Comparison of ENCODE assay signal across 10 cellular contexts in the genomic region with DNA sequence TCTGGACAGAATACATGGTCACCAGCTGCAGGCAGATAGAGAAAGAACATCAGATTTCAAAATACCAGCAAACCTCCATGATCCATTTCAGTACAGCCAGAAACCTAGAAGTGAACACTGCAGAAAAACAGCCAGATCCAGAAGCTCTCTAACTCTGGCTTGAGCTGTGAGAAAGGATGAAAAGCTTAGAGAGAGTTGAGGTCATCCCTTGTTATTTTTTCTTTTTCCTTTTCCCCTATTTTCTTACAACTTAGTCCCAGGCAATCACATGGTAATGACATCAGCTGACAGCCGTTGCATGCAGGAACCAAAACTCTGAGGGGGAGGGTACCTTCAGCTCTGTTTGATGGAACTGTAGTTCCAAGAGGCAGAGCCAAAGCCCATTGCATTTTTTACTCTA.
DNase-seq lines count a peak whose midpoint lies in the region; ATAC-seq, FAIRE-seq and TF ChIP-seq lines count a peak whose summit lies in the region.
"Had no signal": no experiment of that assay in that cellular context is flagged by ENCODE, and none has a peak within 500 bp of the region (broad histone marks: within the 10 kb centered on the region; RNA-seq: fewer than 3 reads in every experiment).

No MANE protein-coding gene starts in this region.

- H3K27me3 ChIP-seq in gastroesophageal sphincter = no peaks in the 10 kb centered on the region
- no peaks in the 10 kb centered on the region for H3K27me3 ChIP-seq in CD8-positive, alpha-beta memory T cell (ENCODE audit: insufficient read depth, low read length, poor library complexity, severe bottlenecking)

- POLR2A ChIA-PET in CD8-positive, alpha-beta memory T cell (lab: Charles Lee) = no interaction called here

- H3K9me3 Mint-ChIP-seq in CD8-positive, alpha-beta memory T cell = no peaks in the 10 kb centered on the region

- H3K27ac Mint-ChIP-seq in CD8-positive, alpha-beta memory T cell = peak overlapping the region in 2 of 8 donors; percentile 32 to 69
- H3K27ac Mint-ChIP-seq: activated T-helper 1 cell treated with anti-CD3 and anti-CD28 coated beads, Interleukin-12 subunit alpha, Interleukin-12 subunit beta, Interleukin-2, Interleukin-4 antibody, amounts not matched to agents 30 ng/mL and 10 ng/mL and 1 ng/mL, durations not matched to agents 14 hours and 24 hours and 36 hours had no signal

- no peaks in the 10 kb centered on the region for H3K27me3 Mint-ChIP-seq in CD8-positive, alpha-beta memory T cell

- no peak for FAIRE-seq in HTR-8/SVneo (lab: Jason Lieb, UNC)

- no peak overlapping the region for H3K4me3 ChIP-seq in gastroesophageal sphincter
- H3K4me3 ChIP-seq in CD8-positive, alpha-beta memory T cell (ENCODE audit: low read length) = no peak overlapping the region
- H3K4me3 ChIP-seq: lung had no signal

- WGBS in gastroesophageal sphincter (ENCODE audit: low coverage in 1 of 2), 2 donors = 25 to 40% methylated on average over 1 of the region's 1 CpG

- TF ChIP-seq CTCF in gastroesophageal sphincter (IDR thresholded peaks at IDR 0.05) = no peak

- H3K4me1 ChIP-seq in gastroesophageal sphincter = peaks cover 8 to 49% (median 14%) of the 10 kb centered on the region in 3 donors
- peaks cover 8% of the 10 kb centered on the region for H3K4me1 ChIP-seq in CD8-positive, alpha-beta memory T cell (ENCODE audit: insufficient read depth, low read length)

- peaks cover 0 to 5% (median 0%) of the 10 kb centered on the region in 3 donors for H3K36me3 Mint-ChIP-seq in CD8-positive, alpha-beta memory T cell

- H3K4me3 Mint-ChIP-seq in CD8-positive, alpha-beta memory T cell = no peak overlapping the region
- H3K4me3 Mint-ChIP-seq: activated T-helper 1 cell treated with anti-CD3 and anti-CD28 coated beads, Interleukin-12 subunit alpha, Interleukin-12 subunit beta, Interleukin-2, Interleukin-4 antibody, amounts not matched to agents 30 ng/mL and 10 ng/mL and 1 ng/mL, durations not matched to agents 14 hours and 24 hours and 36 hours had no signal

- H3K9me3 ChIP-seq in gastroesophageal sphincter = no peaks in the 10 kb centered on the region
- H3K9me3 ChIP-seq in CD8-positive, alpha-beta memory T cell (ENCODE audit: low read length) = no peaks in the 10 kb centered on the region

- H3K4me1 Mint-ChIP-seq in CD8-positive, alpha-beta memory T cell = peaks cover 41 to 74% (median 67%) of the 10 kb centered on the region in 3 donors

- H3K36me3 ChIP-seq in gastroesophageal sphincter = no peaks in the 10 kb centered on the region
- no peaks in the 10 kb centered on the region for H3K36me3 ChIP-seq in CD8-positive, alpha-beta memory T cell (ENCODE audit: insufficient read depth, low read length)

- peak overlapping the region in 1 of 4 donors; percentile 54 for H3K27ac ChIP-seq in gastroesophageal sphincter
- no peak overlapping the region for H3K27ac ChIP-seq in CD8-positive, alpha-beta memory T cell (ENCODE audit: low read depth, low read length)

- DNase-seq in ELR (ENCODE audit: low read depth) (peak; percentile 8), pons (ENCODE audit: low spot score) (peak; percentile 90), Kasumi-1 (lab: John Stamatoyannopoulos, UW) (no peak), ureter (ENCODE audit: low spot score) (no peak), HTR-8/SVneo (ENCODE audit: insufficient read length, low spot score) (no peak)
- DNase-seq in CD8-positive, alpha-beta memory T cell = no peak

- peak; percentile 48 for ATAC-seq in gastroesophageal sphincter

- no peak for TF ChIP-seq POLR2A in gastroesophageal sphincter (IDR thresholded peaks at IDR 0.05)

- CTCF ChIA-PET in CD8-positive, alpha-beta memory T cell (lab: Charles Lee) = no interaction called here

- no peak for TF ChIP-seq EP300 in gastroesophageal sphincter (IDR thresholded peaks at IDR 0.05)

TF ChIP-seq in PFSK-1, 5 proteins besides CTCF, POLR2A, EP300 and RAD21:
- TF ChIP-seq SIN3A (IDR thresholded peaks at IDR 0.05; ENCODE audit: borderline replicate concordance, insufficient read depth, low read length) = peak; percentile 71; the same call in 1 of the 2 replicates
- TF ChIP-seq, protein P1, sequence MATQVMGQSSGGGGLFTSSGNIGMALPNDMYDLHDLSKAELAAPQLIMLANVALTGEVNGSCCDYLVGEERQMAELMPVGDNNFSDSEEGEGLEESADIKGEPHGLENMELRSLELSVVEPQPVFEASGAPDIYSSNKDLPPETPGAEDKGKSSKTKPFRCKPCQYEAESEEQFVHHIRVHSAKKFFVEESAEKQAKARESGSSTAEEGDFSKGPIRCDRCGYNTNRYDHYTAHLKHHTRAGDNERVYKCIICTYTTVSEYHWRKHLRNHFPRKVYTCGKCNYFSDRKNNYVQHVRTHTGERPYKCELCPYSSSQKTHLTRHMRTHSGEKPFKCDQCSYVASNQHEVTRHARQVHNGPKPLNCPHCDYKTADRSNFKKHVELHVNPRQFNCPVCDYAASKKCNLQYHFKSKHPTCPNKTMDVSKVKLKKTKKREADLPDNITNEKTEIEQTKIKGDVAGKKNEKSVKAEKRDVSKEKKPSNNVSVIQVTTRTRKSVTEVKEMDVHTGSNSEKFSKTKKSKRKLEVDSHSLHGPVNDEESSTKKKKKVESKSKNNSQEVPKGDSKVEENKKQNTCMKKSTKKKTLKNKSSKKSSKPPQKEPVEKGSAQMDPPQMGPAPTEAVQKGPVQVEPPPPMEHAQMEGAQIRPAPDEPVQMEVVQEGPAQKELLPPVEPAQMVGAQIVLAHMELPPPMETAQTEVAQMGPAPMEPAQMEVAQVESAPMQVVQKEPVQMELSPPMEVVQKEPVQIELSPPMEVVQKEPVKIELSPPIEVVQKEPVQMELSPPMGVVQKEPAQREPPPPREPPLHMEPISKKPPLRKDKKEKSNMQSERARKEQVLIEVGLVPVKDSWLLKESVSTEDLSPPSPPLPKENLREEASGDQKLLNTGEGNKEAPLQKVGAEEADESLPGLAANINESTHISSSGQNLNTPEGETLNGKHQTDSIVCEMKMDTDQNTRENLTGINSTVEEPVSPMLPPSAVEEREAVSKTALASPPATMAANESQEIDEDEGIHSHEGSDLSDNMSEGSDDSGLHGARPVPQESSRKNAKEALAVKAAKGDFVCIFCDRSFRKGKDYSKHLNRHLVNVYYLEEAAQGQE (IDR thresholded peaks at IDR 0.05; ENCODE audit: insufficient read depth in 1 of 2, low read depth in 2 of 2, low read length in 2 of 2) = no peak

Comparison
In these comparisons a context has a peak if more than half of its experiments do, and no peak if none do; other contexts are left out.
1. DNase-seq: peak in ELR (single experiment) and pons (single experiment); none in Kasumi-1 (0 of 2), CD8-positive, alpha-beta memory T cell (0 of 5), ureter (single experiment) and HTR-8/SVneo (single experiment).